Comparison of ENCODE assay signal across 14 cellular contexts in genomic region chr11:79672786-79673185, GRCh38.
DNase-seq lines count a peak whose midpoint lies in the region; ATAC-seq and TF ChIP-seq lines count a peak whose summit lies in the region.
"Had no signal": no experiment of that assay in that cellular context is flagged by ENCODE, and none has a peak within 500 bp of the region (broad histone marks: within the 10 kb centered on the region; RNA-seq: fewer than 3 reads in every experiment).

No MANE protein-coding gene starts in this region.

- peak overlapping the region; percentile 36; the same call in 1 of the 2 replicates for H3K27ac ChIP-seq in OCI-LY3 (ENCODE audit: low read length)

- H3K4me2 ChIP-seq in OCI-LY3 (ENCODE audit: low read length) = peak overlapping the region; percentile 53

- peak; percentile 64 for ATAC-seq in GM19351 (IDR thresholded peaks at IDR 0.05; ENCODE audit: unreplicated experiment)
- peak; percentile 74 for ATAC-seq in HG02870 (IDR thresholded peaks at IDR 0.05; ENCODE audit: unreplicated experiment)
- no peak for ATAC-seq in HG02981 (IDR thresholded peaks at IDR 0.05; ENCODE audit: unreplicated experiment)
- ATAC-seq: CD8-positive, alpha-beta T cell had no signal

- no peak overlapping the region for H3K4me3 ChIP-seq in OCI-LY3 (ENCODE audit: low read length)
- H3K4me3 ChIP-seq: HAP-1 had no signal

- no peaks in the 10 kb centered on the region for H3K9me3 ChIP-seq in OCI-LY3 (ENCODE audit: insufficient read depth, low read length)
- H3K9me3 ChIP-seq: HAP-1 had no signal

- H2AFZ ChIP-seq in OCI-LY3 (ENCODE audit: low read depth, low read length) = peak overlapping the region; percentile 29; the same call in 1 of the 2 replicates

- no peaks in the 10 kb centered on the region for H4K20me1 ChIP-seq in OCI-LY3 (ENCODE audit: insufficient read depth, low read length)

- H3K9ac ChIP-seq in OCI-LY3 (ENCODE audit: low read length) = no peak overlapping the region

- no peak for TF ChIP-seq CTCF in OCI-LY3 (IDR thresholded peaks at IDR 0.05; ENCODE audit: low read depth, low read length)

- no peaks in the 10 kb centered on the region for H3K79me2 ChIP-seq in OCI-LY3 (ENCODE audit: low read length)

- DNase-seq in mesenteric fat pad (ENCODE audit: low spot score) (no peak), DMS 273 treated with DMSO at 0.1 percent for 48 hours (lab: John Stamatoyannopoulos, UW) (no peak)
- DNase-seq: C1 segment of cervical spinal cord; CD8-positive, alpha-beta T cell; DMS53; DMS79 treated with DMSO at 0.1 percent for 48 hours; GF-D8; GOT3; HFFc6 had no signal

- H3K36me3 ChIP-seq in OCI-LY3 (replicated peaks; ENCODE audit: low read depth, low read length) = no peaks in the 10 kb centered on the region
- H3K36me3 ChIP-seq: HAP-1 had no signal

- H3K27me3 ChIP-seq in OCI-LY3 (ENCODE audit: low read depth, low read length) = no peaks in the 10 kb centered on the region

- H3K4me1 ChIP-seq in OCI-LY3 (ENCODE audit: low read length) = peaks cover 26% of the 10 kb centered on the region
